Comparison of ENCODE assay signal across 15 cellular contexts in the genomic region with DNA sequence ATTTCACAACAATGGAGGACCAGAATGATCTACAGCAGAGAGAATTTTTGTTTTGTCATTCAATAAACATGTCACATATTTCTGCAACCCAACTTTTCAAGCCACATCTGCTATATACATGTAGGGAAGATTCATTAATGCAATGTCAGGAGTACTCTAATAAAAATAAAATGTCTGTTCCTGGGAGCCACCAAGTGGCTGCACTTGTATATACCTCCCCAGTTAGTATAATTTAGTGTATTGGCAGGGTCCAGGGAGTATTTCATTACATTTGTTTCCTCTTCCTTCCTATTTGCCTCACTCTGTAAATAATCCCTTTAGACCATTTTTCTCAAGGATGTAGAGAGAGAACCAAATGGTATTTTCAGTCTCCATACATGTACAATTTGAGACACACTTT.
DNase-seq lines count a peak whose midpoint lies in the region; TF ChIP-seq lines count a peak whose summit lies in the region.
"Had no signal": no experiment of that assay in that cellular context is flagged by ENCODE, and none has a peak within 500 bp of the region (broad histone marks: within the 10 kb centered on the region; RNA-seq: fewer than 3 reads in every experiment).

No MANE protein-coding gene starts in this region.

- H2AFZ ChIP-seq in MM.1S (ENCODE audit: low read length): no peak overlapping the region

- H3K27ac ChIP-seq in MM.1S (ENCODE audit: low read length): no peak overlapping the region
- H3K27ac ChIP-seq: RWPE1, skin epidermis had no signal

- no peak overlapping the region for H3K9ac ChIP-seq in MM.1S (ENCODE audit: low read length)

- H3K9me3 ChIP-seq in MM.1S (replicated peaks; ENCODE audit: insufficient read depth, low read length): no peaks in the 10 kb centered on the region

- in situ Hi-C loops in SK-MEL-5 (cut with HindIII; ENCODE audit: low pct_unique_long_range_greater_than_20kb, low sequenced_read_pairs): no loop called here

- H3K9me2 ChIP-seq in MM.1S (replicated peaks; ENCODE audit: insufficient read depth, low read length): no peaks in the 10 kb centered on the region

- no peaks in the 10 kb centered on the region for H3K79me2 ChIP-seq in MM.1S (ENCODE audit: low read length)

- TF ChIP-seq CTCF in kidney epithelial cell (IDR thresholded peaks at IDR 0.05; ENCODE audit: insufficient read depth, low read length, poor library complexity, severe bottlenecking): peak; percentile 3
- TF ChIP-seq CTCF in MM.1S (IDR thresholded peaks at IDR 0.05; ENCODE audit: low read length): no peak

- DNase-seq in DMS153 treated with DMSO at 0.1 percent for 48 hours (lab: John Stamatoyannopoulos, UW; ENCODE audit: unreplicated experiment) (peak; percentile 8), HT-29 (ENCODE audit: low spot score) (peak; percentile 15), SK-MEL-5 (ENCODE audit: low read depth, low spot score) (peak; percentile 53), kidney epithelial cell (ENCODE audit: low read depth) (no peak), MM.1S (no peak), cerebellar nuclear complex (lab: John Stamatoyannopoulos, UW) (no peak), GF-D8 (lab: John Stamatoyannopoulos, UW) (no peak)
- DNase-seq: activated CD4-positive, alpha-beta T cell treated with anti-CD3 and anti-CD28 coated beads, Interleukin-2, amount 10 ng/mL, durations not matched to agents 24 days and 14 days; amniotic stem cell; CD4-positive, alpha-beta memory T cell; NCI-H446 treated with DMSO at 0.1 percent for 48 hours; occipital lobe; stimulated activated naive CD8-positive, alpha-beta T cell treated with anti-CD3 and anti-CD28 coated beads, Interleukin-15, amount 100 ng/mL, for 72 hours had no signal

- no peaks in the 10 kb centered on the region for H3K36me3 ChIP-seq in kidney epithelial cell (ENCODE audit: control insufficient read depth, insufficient read depth, low read length)
- no peaks in the 10 kb centered on the region for H3K36me3 ChIP-seq in MM.1S (replicated peaks; ENCODE audit: insufficient read depth, low read length)

- H3K27me3 ChIP-seq in kidney epithelial cell (ENCODE audit: control insufficient read depth, insufficient read depth, low read length): no peaks in the 10 kb centered on the region
- H3K27me3 ChIP-seq in MM.1S (replicated peaks; ENCODE audit: insufficient read depth, low read length): no peaks in the 10 kb centered on the region

- H3K4me3 ChIP-seq in kidney epithelial cell (ENCODE audit: low read depth, low read length): no peak overlapping the region
- no peak overlapping the region for H3K4me3 ChIP-seq in MM.1S (ENCODE audit: low read length)
- H3K4me3 ChIP-seq: skin epidermis had no signal

- H3K4me1 ChIP-seq in MM.1S (ENCODE audit: low read length): no peaks in the 10 kb centered on the region

- no peaks in the 10 kb centered on the region for H3F3A ChIP-seq in MM.1S (ENCODE audit: insufficient read depth, low read length)

- H4K20me1 ChIP-seq in MM.1S (ENCODE audit: insufficient read depth, low read length): no peaks in the 10 kb centered on the region

- H3K4me2 ChIP-seq in MM.1S (ENCODE audit: low read depth, low read length): no peak overlapping the region

Comparison
In these comparisons a context has a peak if more than half of its experiments do, and no peak if none do; other contexts are left out.
1. DNase-seq: peak in DMS153 treated with DMSO at 0.1 percent for 48 hours (single experiment), HT-29 (single experiment) and SK-MEL-5 (single experiment); none in kidney epithelial cell (single experiment), MM.1S (single experiment), cerebellar nuclear complex (0 of 2) and GF-D8 (single experiment).